19 cellular contexts compared by ENCODE assay signal in genomic region chr1:9039761-9040658, GRCh38. TPM values are rescaled to one million over a fixed set of nuclear protein-coding genes. Genes with fewer than 3 reads are reported as not detected.
DNase-seq lines count a peak whose midpoint lies in the region; ATAC-seq and TF ChIP-seq lines count a peak whose summit lies in the region.
"Had no signal": no experiment of that assay in that cellular context is flagged by ENCODE, and none has a peak within 500 bp of the region (broad histone marks: within the 10 kb centered on the region; RNA-seq: fewer than 3 reads in every experiment).

No MANE protein-coding gene starts in this region.

- H3K4me1 ChIP-seq in right atrium auricular region (no peaks in the 10 kb centered on the region), OCI-LY7 (ENCODE audit: insufficient read depth, low read length, poor library complexity, severe bottlenecking) (peaks cover 45% of the 10 kb centered on the region), osteoblast (ENCODE audit: insufficient read depth, low read length) (no peaks in the 10 kb centered on the region), upper lobe of right lung (no peaks in the 10 kb centered on the region), tibial artery (peaks cover 0 to 8% (median 0%) of the 10 kb centered on the region in 4 donors)
- H3K4me1 ChIP-seq: A549 had no signal

- H3K9me2 ChIP-seq in OCI-LY7 (ENCODE audit: insufficient read depth, low read length), result no peaks in the 10 kb centered on the region

- H3K27me3 ChIP-seq in right atrium auricular region, result no peaks in the 10 kb centered on the region
- H3K27me3 ChIP-seq in osteoblast (ENCODE audit: insufficient read depth, low read length), result peaks cover 8% of the 10 kb centered on the region
- no peaks in the 10 kb centered on the region for H3K27me3 ChIP-seq in upper lobe of right lung
- H3K27me3 ChIP-seq in tibial artery, result peaks cover 0 to 14% of the 10 kb centered on the region in 2 donors
- H3K27me3 ChIP-seq: BLaER1 had no signal

- H3K4me3 ChIP-seq in right atrium auricular region (no peak overlapping the region), OCI-LY7 (ENCODE audit: low read depth, low read length, poor library complexity, severe bottlenecking) (no peak overlapping the region), osteoblast (ENCODE audit: insufficient read depth, low read length) (no peak overlapping the region), upper lobe of right lung (no peak overlapping the region), tibial artery (no peak overlapping the region)
- H3K4me3 ChIP-seq: A549, BLaER1, SK-N-MC had no signal

- no peaks in the 10 kb centered on the region for H3K79me2 ChIP-seq in OCI-LY7 (ENCODE audit: insufficient read depth, low read depth, low read length)
- no peaks in the 10 kb centered on the region for H3K79me2 ChIP-seq in osteoblast (ENCODE audit: insufficient read depth, low read length)

- H3K4me2 ChIP-seq in OCI-LY7 (ENCODE audit: low read length) (no peak overlapping the region), osteoblast (ENCODE audit: insufficient read depth, low read length) (no peak overlapping the region)
- H3K4me2 ChIP-seq: BLaER1 had no signal

- CTCF ChIA-PET in OCI-LY7 (lab: Charles Lee; ENCODE audit: unreplicated experiment), result no interaction called here

- peaks cover 0 to 7% of the 10 kb centered on the region in 2 donors for H3K9me3 ChIP-seq in right atrium auricular region
- H3K9me3 ChIP-seq in OCI-LY7 (ENCODE audit: low read length), result peaks cover 14% of the 10 kb centered on the region
- peaks cover 4% of the 10 kb centered on the region for H3K9me3 ChIP-seq in osteoblast (ENCODE audit: low read depth, low read length)
- peaks cover 5% of the 10 kb centered on the region for H3K9me3 ChIP-seq in upper lobe of right lung
- H3K9me3 ChIP-seq in tibial artery, result peaks cover 0 to 8% (median 6%) of the 10 kb centered on the region in 3 donors

- BruUV-seq in OCI-LY7 (replicated peaks; lab: Mats Ljungman, UMichigan), result no TSS peak

- no peaks in the 10 kb centered on the region for H4K20me1 ChIP-seq in OCI-LY7 (ENCODE audit: insufficient read depth, low read length)
- H4K20me1 ChIP-seq in osteoblast (ENCODE audit: insufficient read depth, low read length), result no peaks in the 10 kb centered on the region
- H4K20me1 ChIP-seq: BLaER1 had no signal

- intact Hi-C loops in left ventricle myocardium superior (cut with micrococcal nuclease), result no loop called here
- intact Hi-C loops in OCI-LY7 (cut with micrococcal nuclease; ENCODE audit: unreplicated experiment), result no loop called here
- intact Hi-C loops in upper lobe of right lung (cut with DNase I), result no loop called here
- intact Hi-C loops in tibial artery (cut with DNase I; ENCODE audit: low total_unique reads), result no loop called here

- H3K27ac ChIP-seq in right atrium auricular region (no peak overlapping the region), OCI-LY7 (ENCODE audit: low read depth, low read length, poor library complexity, severe bottlenecking) (peak overlapping the region; percentile 29), osteoblast (ENCODE audit: low read depth, low read length) (no peak overlapping the region), upper lobe of right lung (no peak overlapping the region), tibial artery (no peak overlapping the region)
- H3K27ac ChIP-seq: BLaER1, HL-60, SK-N-MC had no signal

- POLR2A ChIA-PET in OCI-LY7 (lab: Charles Lee), result interaction anchor here (0.9 kb wide), 1 partner anchor 40 kb away, joined by 3 read pairs; no protein-coding TSS in a partner anchor

- DNase-seq in left ventricle myocardium superior (peak; percentile 42), right atrium auricular region (ENCODE audit: low spot score) (no peak), OCI-LY7 (ENCODE audit: low spot score) (no peak), osteoblast (ENCODE audit: insufficient read length, low spot score, missing footprints) (peak; percentile 77), upper lobe of right lung (no peak), KG1 (lab: John Stamatoyannopoulos, UW) (no peak), tibial artery (no peak), left lobe of liver (ENCODE audit: low spot score) (no peak)
- DNase-seq: CD4-positive, alpha-beta memory T cell; DMS153; HCEC 1CT; NCI-H1105; SHP77 had no signal

- H2AFZ ChIP-seq in OCI-LY7 (ENCODE audit: low read length), result no peak overlapping the region
- H2AFZ ChIP-seq in osteoblast (ENCODE audit: low read length), result no peak overlapping the region

- H3K36me3 ChIP-seq in right atrium auricular region, result no peaks in the 10 kb centered on the region
- peaks cover 99% of the 10 kb centered on the region for H3K36me3 ChIP-seq in OCI-LY7 (ENCODE audit: insufficient read depth, low read length)
- no peaks in the 10 kb centered on the region for H3K36me3 ChIP-seq in osteoblast (ENCODE audit: insufficient read depth, low read length)
- no peaks in the 10 kb centered on the region for H3K36me3 ChIP-seq in upper lobe of right lung
- no peaks in the 10 kb centered on the region for H3K36me3 ChIP-seq in tibial artery

- peak; percentile 23 for ATAC-seq in left ventricle myocardium superior
- peak; percentile 6 for ATAC-seq in upper lobe of right lung
- no peak for ATAC-seq in left lobe of liver

- no peak for TF ChIP-seq CTCF in right atrium auricular region (IDR thresholded peaks at IDR 0.05)
- TF ChIP-seq CTCF in OCI-LY7 (conservative IDR thresholded peaks at IDR 0.05; ENCODE audit: low read length), result no peak
- no peak for TF ChIP-seq CTCF in osteoblast (IDR thresholded peaks at IDR 0.05; ENCODE audit: extremely low read depth, low read depth, low read length)
- no peak for TF ChIP-seq CTCF in upper lobe of right lung (IDR thresholded peaks at IDR 0.05)
- TF ChIP-seq CTCF in tibial artery (IDR thresholded peaks at IDR 0.05), result no peak

RNA-seq across cellular contexts. Expression of gene SLC2A7, which starts 13.8 kb away (rescaled TPM):
- total RNA-seq in left ventricle myocardium superior, result not detected
- not detected for total RNA-seq in right atrium auricular region
- total RNA-seq in OCI-LY7 (2014; rRNA removed; shearing (Covaris generic)), result 0.15 TPM in 1 of 2 replicates, not detected in the other
- total RNA-seq in OCI-LY7 (2022), result not detected in 2 replicates
- total RNA-seq in osteoblast, result not detected in 2 replicates
- total RNA-seq in upper lobe of right lung, result not detected
- total RNA-seq in left lobe of liver, result not detected
- total RNA-seq: CD4-positive, alpha-beta memory T cell; HT1080; NCI-H460 had no signal

RNA-seq across cellular contexts. Expression of gene SLC2A5, which starts 29.4 kb away (rescaled TPM):
- total RNA-seq in left ventricle myocardium superior (3.2 TPM), right atrium auricular region (under 1 TPM; 0.26 to 0.94 TPM), OCI-LY7 (2022) (123 and 183 TPM in 2 replicates), osteoblast (11.2 and 22.4 TPM in 2 replicates), upper lobe of right lung (0.98 TPM), left lobe of liver (0.35 TPM)
- 109 and 112 TPM in 2 replicates for total RNA-seq in OCI-LY7 (2014; rRNA removed; shearing (Covaris generic))
- total RNA-seq: HT1080, NCI-H460 had no signal

Comparison
In these comparisons a context has a peak if more than half of its experiments do, and no peak if none do; other contexts are left out.
1. DNase-seq: peak in left ventricle myocardium superior (single experiment) and osteoblast (single experiment); none in right atrium auricular region (single experiment), OCI-LY7 (single experiment), upper lobe of right lung (single experiment), KG1 (single experiment), tibial artery (0 of 2) and left lobe of liver (single experiment).